ENCODE assay signal across 8 cellular contexts in the genomic region with DNA sequence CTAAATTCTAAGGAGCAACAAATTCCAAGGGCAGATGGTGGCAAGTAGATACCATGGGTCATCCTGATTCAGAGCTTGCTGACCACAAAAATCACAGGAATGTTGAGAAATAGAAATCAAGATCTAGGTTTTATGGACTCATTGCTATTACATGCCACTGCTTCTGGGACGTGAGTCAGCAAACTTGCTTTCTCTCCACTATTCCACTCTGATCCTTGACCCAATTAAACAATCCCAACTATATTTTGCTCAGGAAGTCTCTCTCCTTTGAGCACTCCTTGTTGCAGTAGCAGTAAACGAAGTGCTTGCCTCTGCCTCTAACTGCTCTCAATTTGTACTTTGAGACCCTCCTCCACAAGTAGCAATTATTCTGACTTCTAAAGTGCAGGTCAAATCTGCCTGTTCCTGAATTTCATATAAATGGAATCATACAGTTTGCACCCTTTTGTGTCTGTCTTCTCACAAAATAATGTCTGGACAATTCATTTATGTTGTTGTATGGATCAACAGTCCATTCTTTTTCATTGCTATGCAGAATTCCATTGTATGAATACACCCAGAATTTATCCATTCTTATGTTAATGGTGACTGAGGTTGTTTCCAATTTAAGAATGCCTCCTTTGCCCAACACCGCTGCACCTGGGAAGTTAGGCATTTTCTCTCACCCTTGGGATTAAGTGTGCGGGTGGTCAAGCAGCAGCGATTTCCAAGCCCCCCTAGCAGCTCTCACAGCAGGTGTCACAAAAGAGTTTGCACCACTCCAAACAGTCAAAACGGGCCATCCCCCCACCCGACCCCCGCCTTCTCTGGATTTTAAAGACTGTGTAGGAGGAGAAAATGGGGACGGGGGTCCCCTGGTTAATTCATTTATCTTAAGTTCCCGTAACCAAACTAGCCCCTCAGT. TPM values are rescaled to one million over a fixed set of nuclear protein-coding genes. Genes with fewer than 3 reads are reported as not detected.
DNase-seq lines count a peak whose midpoint lies in the region; ATAC-seq, FAIRE-seq and TF ChIP-seq lines count a peak whose summit lies in the region.

No MANE protein-coding gene starts in this region.

- H3K4me1 ChIP-seq in cardiac muscle cell (ENCODE audit: low read depth) = peaks cover 9% of the 10 kb centered on the region

- no peaks in the 10 kb centered on the region for H3K27me3 ChIP-seq in cardiac muscle cell

- H3K4me3 ChIP-seq in cardiac muscle cell = peak overlapping the region; percentile 35
- no peak overlapping the region for H3K4me3 ChIP-seq in astrocyte of the cerebellum (ENCODE audit: low read depth, low read length)

- peak; percentile 63 for FAIRE-seq in urothelium cell line (lab: Jason Lieb, UNC)

- no peaks in the 10 kb centered on the region for H3K36me3 ChIP-seq in cardiac muscle cell

- ATAC-seq in Right ventricle myocardium inferior (no peak), HG02884 (IDR thresholded peaks at IDR 0.05; ENCODE audit: unreplicated experiment) (no peak)

- in situ Hi-C loops in astrocyte of the cerebellum (cut with HindIII; ENCODE audit: low sequenced_read_pairs) = no loop called here

- DNase-seq in cardiac muscle cell (ENCODE audit: low read depth in 1 of 2, low spot score in 1 of 2) = peak in 1 of 2 donors; percentile 94
- no peak for DNase-seq in Right ventricle myocardium inferior (ENCODE audit: missing footprints)
- DNase-seq in astrocyte of the cerebellum (ENCODE audit: low read depth) = peak; percentile 88
- peak; percentile 98 for DNase-seq in kidney glomerular epithelial cell (lab: John Stamatoyannopoulos, UW)
- DNase-seq in urothelium cell line (ENCODE audit: low spot score) = peak; percentile 72
- no peak for DNase-seq in NCI-H1436 (lab: John Stamatoyannopoulos, UW)
- DNase-seq in NCI-H1092 treated with DMSO at 0.1 percent for 48 hours (lab: John Stamatoyannopoulos, UW) = no peak

- no peak overlapping the region for H3K27ac ChIP-seq in cardiac muscle cell

- no peaks in the 10 kb centered on the region for H3K9me3 ChIP-seq in cardiac muscle cell (ENCODE audit: low read depth)

- no peak for TF ChIP-seq CTCF in cardiac muscle cell (IDR thresholded peaks at IDR 0.05; ENCODE audit: low read depth, low read length)
- TF ChIP-seq CTCF in astrocyte of the cerebellum (IDR thresholded peaks at IDR 0.05; ENCODE audit: low read depth, low read length, missing control alignments) = no peak

- intact Hi-C loops in Right ventricle myocardium inferior (cut with DNase I) = no loop called here

RNA-seq across cellular contexts. Expression of gene ACSM6, which starts 35.9 kb away (rescaled TPM):
- not detected in 2 replicates for total RNA-seq in cardiac muscle cell
- polyA plus RNA-seq in cardiac muscle cell = 0.16 TPM in 1 of 2 replicates, not detected in the other
- total RNA-seq in Right ventricle myocardium inferior = not detected

Comparison
In these comparisons a context has a peak if more than half of its experiments do, and no peak if none do; other contexts are left out.
1. DNase-seq: peak in astrocyte of the cerebellum (single experiment), kidney glomerular epithelial cell (single experiment) and urothelium cell line (single experiment); none in Right ventricle myocardium inferior (single experiment), NCI-H1436 (single experiment) and NCI-H1092 treated with DMSO at 0.1 percent for 48 hours (single experiment).